ENCODE assay signal across 25 cellular contexts in genomic region chr11:110074499-110074898, GRCh38.
"Had no signal": no experiment of that assay in that cellular context is flagged by ENCODE, and none has a peak within 500 bp of the region (broad histone marks: within the 10 kb centered on the region; RNA-seq: fewer than 3 reads in every experiment).

No MANE protein-coding gene starts in this region.

- H3K36me3 ChIP-seq: colonic mucosa, esophagus squamous epithelium, gastrocnemius medialis, heart right ventricle, left lung, lower lobe of right lung had no signal

- H3K9me3 Mint-ChIP-seq: dendritic cell treated with granulocyte-macrophage colony-stimulating factor and Interleukin-4, amounts not matched to agents 40 ng/mL and 50 ng/mL, for 4 days; effector memory CD8-positive, alpha-beta T cell had no signal

- ATAC-seq: effector memory CD8-positive, alpha-beta T cell; esophagus mucosa; gastrocnemius medialis; heart right ventricle; left cardiac atrium; left lung; left ventricle myocardium superior; lower lobe of right lung had no signal

- H3K4me3 ChIP-seq: colonic mucosa, esophagus squamous epithelium, gastrocnemius medialis, heart right ventricle, left lung, lower lobe of right lung had no signal

- H3K27ac ChIP-seq: colonic mucosa, epithelial cell of prostate, esophagus squamous epithelium, gastrocnemius medialis, heart right ventricle, left lung, lower lobe of right lung had no signal

- H3K27me3 ChIP-seq: colonic mucosa, esophagus squamous epithelium, gastrocnemius medialis, heart right ventricle, left lung had no signal

- H3K9me3 ChIP-seq: colonic mucosa, left lung, lower lobe of right lung had no signal

- FAIRE-seq: endometrium, islet of Langerhans, keratinocyte had no signal

- DNase-seq: colonic mucosa; cortex of kidney; effector CD8-positive, alpha-beta T cell; effector memory CD8-positive, alpha-beta T cell; endodermal cell; erythroblast; esophagus squamous epithelium; foreskin fibroblast; foreskin melanocyte; gastrocnemius medialis; glutamatergic neuron; heart right ventricle; hippocampal formation; left lung; lower lobe of right lung; mesenchymal stem cell; midbrain had no signal

- H3K27me3 Mint-ChIP-seq: dendritic cell treated with granulocyte-macrophage colony-stimulating factor and Interleukin-4, amounts not matched to agents 40 ng/mL and 50 ng/mL, for 4 days had no signal

- H3K27ac Mint-ChIP-seq: dendritic cell treated with granulocyte-macrophage colony-stimulating factor and Interleukin-4, amounts not matched to agents 40 ng/mL and 50 ng/mL, for 4 days; effector memory CD8-positive, alpha-beta T cell; endodermal cell had no signal

- H3K4me1 ChIP-seq: lower lobe of right lung had no signal

- H3K4me3 Mint-ChIP-seq: dendritic cell treated with granulocyte-macrophage colony-stimulating factor and Interleukin-4, amounts not matched to agents 40 ng/mL and 50 ng/mL, for 4 days; effector memory CD8-positive, alpha-beta T cell; endodermal cell had no signal
